In the genomic region with DNA sequence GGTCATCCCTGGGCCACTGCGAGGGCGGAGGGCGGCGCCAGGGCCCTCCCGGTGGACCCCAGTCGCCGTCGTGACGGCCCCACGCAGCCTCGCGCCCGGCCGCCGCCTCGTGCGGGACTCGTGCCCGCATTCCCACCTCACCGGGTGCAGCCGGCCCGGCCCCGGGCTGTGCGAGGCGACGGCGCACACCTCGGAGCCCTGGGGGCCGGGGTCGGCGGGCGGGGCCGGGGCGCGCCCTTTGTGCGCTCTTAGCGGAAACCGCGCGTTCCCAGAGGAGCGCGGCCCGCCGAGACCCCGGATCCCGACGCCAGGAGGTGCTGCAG, we compare ENCODE assay signal across 11 cellular contexts. TPM values are rescaled to one million over a fixed set of nuclear protein-coding genes. Genes with fewer than 3 reads are reported as not detected.
A peak's percentile ranks its signal among the peaks of the same experiment; 100 is the strongest.
DNase-seq lines count a peak whose midpoint lies in the region; ATAC-seq lines count a peak whose summit lies in the region.
"Had no signal": no experiment of that assay in that cellular context is flagged by ENCODE, and none has a peak within 500 bp of the region (broad histone marks: within the 10 kb centered on the region; RNA-seq: fewer than 3 reads in every experiment).

No MANE protein-coding gene starts in this region.

- H3K27ac Mint-ChIP-seq in T-helper 17 cell = no peak overlapping the region
- no peak overlapping the region for H3K27ac Mint-ChIP-seq in stimulated activated effector memory CD8-positive, alpha-beta T cell treated with anti-CD3 and anti-CD28 coated beads, Interleukin-12 subunit alpha, Interleukin-12 subunit beta, amount 100 ng/mL, for 72 hours
- H3K27ac Mint-ChIP-seq: HFFc6 had no signal

- peaks cover 62% of the 10 kb centered on the region for H3K27me3 Mint-ChIP-seq in T-helper 17 cell

- DNase-seq in DMS53 (lab: John Stamatoyannopoulos, UW) (peak; percentile 79), DMS53 treated with DMSO at 0.1 percent for 48 hours (lab: John Stamatoyannopoulos, UW; ENCODE audit: unreplicated experiment) (no peak), T-helper 17 cell (no peak), iPS-NIHi7 (ENCODE audit: extremely low spot score) (peak; percentile 45), HPDE6-E6E7 (ENCODE audit: extremely low spot score) (no peak)
- DNase-seq in stimulated activated effector memory CD8-positive, alpha-beta T cell treated with anti-CD3 and anti-CD28 coated beads, Interleukin-12 subunit alpha, Interleukin-12 subunit beta, amount 100 ng/mL, for 72 hours (ENCODE audit: low spot score in 2 of 2) = no peak
- no peak for DNase-seq in stimulated activated naive CD4-positive, alpha-beta T cell treated with Interleukin-2 at 50 U/mL for 16 hours (lab: John Stamatoyannopoulos, UW)
- DNase-seq: activated CD4-positive, alpha-beta T cell treated with anti-CD3 and anti-CD28 coated beads for 1 hour; GF-D8; HFFc6 had no signal

- peaks cover 30% of the 10 kb centered on the region for H3K4me1 Mint-ChIP-seq in T-helper 17 cell
- peaks cover 34% of the 10 kb centered on the region for H3K4me1 Mint-ChIP-seq in stimulated activated effector memory CD8-positive, alpha-beta T cell treated with anti-CD3 and anti-CD28 coated beads, Interleukin-12 subunit alpha, Interleukin-12 subunit beta, amount 100 ng/mL, for 72 hours

- ATAC-seq in T-helper 17 cell (no peak), GM21390 (IDR thresholded peaks at IDR 0.05; ENCODE audit: unreplicated experiment) (no peak)
- no peak for ATAC-seq in stimulated activated effector memory CD8-positive, alpha-beta T cell treated with anti-CD3 and anti-CD28 coated beads, Interleukin-12 subunit alpha, Interleukin-12 subunit beta, amount 100 ng/mL, for 72 hours

- no peaks in the 10 kb centered on the region for H3K9me3 Mint-ChIP-seq in stimulated activated effector memory CD8-positive, alpha-beta T cell treated with anti-CD3 and anti-CD28 coated beads, Interleukin-12 subunit alpha, Interleukin-12 subunit beta, amount 100 ng/mL, for 72 hours

- no peaks in the 10 kb centered on the region for H3K9me3 ChIP-seq in T-helper 17 cell (ENCODE audit: control insufficient read depth, low read length, poor library complexity, severe bottlenecking)

- peak overlapping the region; percentile 85 for H3K4me3 Mint-ChIP-seq in T-helper 17 cell
- H3K4me3 Mint-ChIP-seq in stimulated activated effector memory CD8-positive, alpha-beta T cell treated with anti-CD3 and anti-CD28 coated beads, Interleukin-12 subunit alpha, Interleukin-12 subunit beta, amount 100 ng/mL, for 72 hours = peak overlapping the region; percentile 66

- H3K36me3 Mint-ChIP-seq in T-helper 17 cell (ENCODE audit: low read depth) = no peaks in the 10 kb centered on the region
- peaks cover 5% of the 10 kb centered on the region for H3K36me3 Mint-ChIP-seq in stimulated activated effector memory CD8-positive, alpha-beta T cell treated with anti-CD3 and anti-CD28 coated beads, Interleukin-12 subunit alpha, Interleukin-12 subunit beta, amount 100 ng/mL, for 72 hours

RNA-seq across cellular contexts. Expression of a gene that starts 5.5 kb away (rescaled TPM):
- total RNA-seq in T-helper 17 cell = 1 to 10 TPM; 1.3 to 2.7 TPM

RNA-seq across cellular contexts. Expression of a gene that starts 10.2 kb away (rescaled TPM):
- total RNA-seq in T-helper 17 cell = 10 to 100 TPM; 25.1 to 28.1 TPM

Comparison
In these comparisons a context has a peak if more than half of its experiments do, and no peak if none do; other contexts are left out.
1. DNase-seq: peak in DMS53 (single experiment) and iPS-NIHi7 (single experiment); none in DMS53 treated with DMSO at 0.1 percent for 48 hours (single experiment), T-helper 17 cell (0 of 3), stimulated activated effector memory CD8-positive, alpha-beta T cell treated with anti-CD3 and anti-CD28 coated beads, Interleukin-12 subunit alpha, Interleukin-12 subunit beta, amount 100 ng/mL, for 72 hours (0 of 2), stimulated activated naive CD4-positive, alpha-beta T cell treated with Interleukin-2 at 50 U/mL for 16 hours (single experiment) and HPDE6-E6E7 (single experiment).